In genomic region chr1:88683516-88683847, GRCh38 we compare ENCODE assay signal across 1 cellular context.
TF ChIP-seq lines count a peak whose summit lies in the region.

No MANE protein-coding gene starts in this region.

TF ChIP-seq in K562, 482 proteins besides CTCF, POLR2A, EP300 and RAD21 (continued from another document):
- TF ChIP-seq ZBTB40 (IDR thresholded peaks at IDR 0.05) (0 out of 2 replicates have a peak, but pooled peaks have one; percentile 36), ZBTB40 (CRISPR knock-in tag; IDR thresholded peaks at IDR 0.05) (no peak), KDM5B (IDR thresholded peaks at IDR 0.05; ENCODE audit: insufficient replicate concordance, low read depth, low read length) (no peak), NFIX (CRISPR knock-in tag; IDR thresholded peaks at IDR 0.05; ENCODE audit: low read depth) (no peak), CHAMP1 (IDR thresholded peaks at IDR 0.05) (0 out of 2 replicates have a peak, but pooled peaks have one; percentile 39)
